In the genomic region with DNA sequence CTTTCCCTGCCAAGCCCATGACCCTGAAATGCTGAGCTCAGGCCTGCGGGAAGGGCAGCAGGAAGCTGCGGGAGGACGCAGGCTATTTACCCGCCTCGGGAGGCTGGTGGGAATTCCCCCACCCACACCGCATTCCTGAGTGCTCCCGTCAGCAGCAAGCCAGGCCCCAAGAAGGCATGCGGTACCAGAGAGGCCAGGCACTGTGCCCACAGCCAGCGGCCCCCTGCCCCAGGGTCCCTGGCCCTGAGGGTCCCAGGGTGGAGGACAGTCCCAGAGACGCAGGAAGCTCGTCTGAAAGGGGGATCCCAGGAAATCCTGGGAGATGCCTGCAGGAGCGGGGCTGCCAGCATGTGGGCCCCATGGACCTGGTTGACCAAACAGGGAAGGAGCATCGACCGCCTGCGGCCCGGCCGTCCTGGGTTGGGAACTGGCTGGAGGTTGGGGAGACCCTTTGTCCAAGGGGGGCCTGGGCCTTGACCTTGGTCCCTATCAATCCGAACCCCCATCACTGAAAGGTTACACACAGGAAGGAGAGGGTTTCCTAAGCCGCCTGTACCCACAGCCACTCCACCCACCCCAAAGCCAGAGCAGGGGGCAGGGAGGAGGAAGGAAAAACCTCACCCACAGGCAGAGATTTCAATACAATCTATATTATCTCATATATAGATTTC, we compare ENCODE assay signal across 7 cellular contexts. TPM values are rescaled to one million over a fixed set of nuclear protein-coding genes. Genes with fewer than 3 reads are reported as not detected.
DNase-seq lines count a peak whose midpoint lies in the region; ATAC-seq and TF ChIP-seq lines count a peak whose summit lies in the region.

No MANE protein-coding gene starts in this region.

- peak overlapping the region; percentile 54 to 92 for H3K27ac ChIP-seq in ovary

- POLR2A ChIA-PET in activated CD4-positive, alpha-beta memory T cell treated with anti-CD3 and anti-CD28 coated beads for 36 hours (lab: Charles Lee): interaction anchor here (0.8 to 1.6 kb wide), 4 partner anchors 15 to 38 kb away, joined by 3 to 8 read pairs (median 3); partner anchors contain the start of genes MAFF and PLA2G6

- TF ChIP-seq CTCF in HFF-Myc (IDR thresholded peaks at IDR 0.05; ENCODE audit: low read depth, low read length, missing control alignments) (no peak), fibroblast of villous mesenchyme (IDR thresholded peaks at IDR 0.05; ENCODE audit: insufficient read depth, low read depth, low read length) (no peak), ovary (IDR thresholded peaks at IDR 0.05) (no peak)

- peaks cover 13% of the 10 kb centered on the region for H3K4me1 ChIP-seq in ovary (ENCODE audit: insufficient read depth)

- intact Hi-C loops in activated CD4-positive, alpha-beta memory T cell treated with anti-CD3 and anti-CD28 coated beads for 36 hours (cut with micrococcal nuclease): loop anchor here (5.0 kb wide), 1 partner anchor 36 kb away; the partner anchor contains the start of gene PLA2G6
- intact Hi-C loops in ovary (cut with DNase I): no loop called here

- DNase-seq in HFF-Myc (ENCODE audit: extremely low read depth, low read depth) (peak; percentile 75), fibroblast of villous mesenchyme (ENCODE audit: low read depth) (peak; percentile 94), ovary (peak; percentile 85 to 90 (median 86)), cerebellar cortex (ENCODE audit: low spot score) (no peak), SHP77 (lab: John Stamatoyannopoulos, UW) (no peak)
- peak; percentile 85 for DNase-seq in activated CD4-positive, alpha-beta memory T cell treated with anti-CD3 and anti-CD28 coated beads for 36 hours

- no peaks in the 10 kb centered on the region for H3K36me3 ChIP-seq in ovary

- CTCF ChIA-PET in activated CD4-positive, alpha-beta memory T cell treated with anti-CD3 and anti-CD28 coated beads for 36 hours (lab: Charles Lee): interaction anchor here (0.6 to 2.7 kb wide), 5 partner anchors 10 to 167 kb away, joined by 3 to 9 read pairs (median 4); no protein-coding TSS in a partner anchor

- no peak overlapping the region for H3K4me3 Mint-ChIP-seq in activated CD4-positive, alpha-beta memory T cell treated with anti-CD3 and anti-CD28 coated beads for 36 hours

- ATAC-seq in GM21737 (IDR thresholded peaks at IDR 0.05; ENCODE audit: unreplicated experiment): no peak

- H3K27me3 ChIP-seq in ovary: no peaks in the 10 kb centered on the region

- H3K9me3 Mint-ChIP-seq in activated CD4-positive, alpha-beta memory T cell treated with anti-CD3 and anti-CD28 coated beads for 36 hours: no peaks in the 10 kb centered on the region

- H3K4me3 ChIP-seq in HFF-Myc (replicated peaks; ENCODE audit: low read depth, low read length) (no peak overlapping the region), fibroblast of villous mesenchyme (ENCODE audit: low read depth, low read length) (no peak overlapping the region), ovary (no peak overlapping the region)

- H3K9me3 ChIP-seq in ovary: no peaks in the 10 kb centered on the region

- H3K4me1 Mint-ChIP-seq in activated CD4-positive, alpha-beta memory T cell treated with anti-CD3 and anti-CD28 coated beads for 36 hours (ENCODE audit: low read depth): peaks cover 34% of the 10 kb centered on the region

- peaks cover 6% of the 10 kb centered on the region for H3K36me3 Mint-ChIP-seq in activated CD4-positive, alpha-beta memory T cell treated with anti-CD3 and anti-CD28 coated beads for 36 hours

- TF ChIP-seq POLR2A in ovary (IDR thresholded peaks at IDR 0.05): no peak

- H3K27ac Mint-ChIP-seq in activated CD4-positive, alpha-beta memory T cell treated with anti-CD3 and anti-CD28 coated beads for 36 hours: peak overlapping the region; percentile 77

- TF ChIP-seq EP300 in ovary (IDR thresholded peaks at IDR 0.05): peak; percentile 22

- no peaks in the 10 kb centered on the region for H3K27me3 Mint-ChIP-seq in activated CD4-positive, alpha-beta memory T cell treated with anti-CD3 and anti-CD28 coated beads for 36 hours

- WGBS in ovary, 3 donors: 26 to 33% (median 28%) methylated on average over 16 to 19 of the region's 19 CpGs

RNA-seq across cellular contexts. Expression of gene MAFF, which starts 17.0 kb away (rescaled TPM):
- 10 to 100 TPM; 15.5 to 15.9 TPM for total RNA-seq in activated CD4-positive, alpha-beta memory T cell treated with anti-CD3 and anti-CD28 coated beads for 36 hours
- total RNA-seq in fibroblast of villous mesenchyme: 17.1 and 19.4 TPM in 2 replicates
- 100 to 1,000 TPM in 1 of 7 donors, 10 to 100 TPM in 6; 15.0 to 153 (median 19.4) TPM for total RNA-seq in ovary
- 10 to 100 TPM; 13.3 to 25.2 TPM for polyA plus RNA-seq in ovary

RNA-seq across cellular contexts. Expression of gene PLA2G6, which starts 37.2 kb away (rescaled TPM):
- total RNA-seq in activated CD4-positive, alpha-beta memory T cell treated with anti-CD3 and anti-CD28 coated beads for 36 hours: 10 to 100 TPM; 63.7 to 69.5 TPM
- 10.0 and 10.8 TPM in 2 replicates for total RNA-seq in fibroblast of villous mesenchyme
- total RNA-seq in ovary: 10 to 100 TPM; 22.5 to 60.5 (median 39.4) TPM
- 10 to 100 TPM; 16.4 to 68.4 TPM for polyA plus RNA-seq in ovary

RNA-seq across cellular contexts. Expression of gene TMEM184B, which starts 54.0 kb away (rescaled TPM):
- 10 to 100 TPM; 24.4 to 26.6 TPM for total RNA-seq in activated CD4-positive, alpha-beta memory T cell treated with anti-CD3 and anti-CD28 coated beads for 36 hours
- total RNA-seq in fibroblast of villous mesenchyme (44.9 and 65.1 TPM in 2 replicates), ovary (10 to 100 TPM; 24.9 to 48.3 (median 38.6) TPM)
- polyA plus RNA-seq in ovary: 10 to 100 TPM; 15.3 to 30.3 TPM

Comparison
In these comparisons a context has a peak if more than half of its experiments do, and no peak if none do; other contexts are left out.
1. DNase-seq: peak in HFF-Myc (single experiment), activated CD4-positive, alpha-beta memory T cell treated with anti-CD3 and anti-CD28 coated beads for 36 hours (single experiment), fibroblast of villous mesenchyme (single experiment) and ovary (5 of 5); none in cerebellar cortex (single experiment) and SHP77 (0 of 2).